In the genomic region with DNA sequence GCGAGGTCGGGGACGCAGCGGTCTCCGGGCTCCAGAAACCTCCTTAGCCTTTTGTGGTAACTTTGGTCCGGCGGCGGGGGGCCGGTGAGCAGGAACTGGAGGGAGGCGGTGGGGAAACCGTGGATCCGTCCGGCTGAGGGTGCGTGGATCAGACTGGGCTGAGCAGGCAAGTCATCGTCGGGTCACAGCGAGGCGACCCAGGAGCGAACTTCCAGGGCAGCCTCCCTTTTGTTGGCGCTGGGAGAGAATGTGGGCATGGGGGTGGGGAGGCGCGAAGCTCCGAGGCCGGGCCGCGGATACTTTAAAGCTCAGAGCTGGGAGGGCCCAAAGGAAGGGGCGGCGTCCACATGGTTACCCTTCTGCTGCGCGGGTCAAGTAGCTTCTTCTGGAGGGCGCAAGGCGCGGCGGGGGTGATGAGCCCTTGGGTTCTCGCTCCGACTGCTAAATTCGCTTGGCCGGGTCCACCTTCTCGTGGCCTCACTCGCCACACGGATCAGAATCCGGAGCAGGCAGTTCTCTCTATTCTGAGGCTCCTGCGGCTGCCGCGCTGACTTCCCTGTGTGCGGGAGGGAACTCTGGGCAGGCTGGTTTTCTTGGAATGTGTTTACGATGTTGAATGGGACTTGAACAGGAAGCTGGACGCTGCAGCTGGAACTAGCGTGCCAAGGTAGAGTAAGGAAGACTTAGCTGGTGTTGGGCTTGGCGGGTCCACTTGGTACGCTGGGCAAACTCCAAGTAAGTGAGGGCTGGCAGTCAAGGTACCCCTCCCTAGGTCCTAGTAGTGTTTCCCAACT, we compare ENCODE assay signal across 1 cellular context.
TF ChIP-seq lines count a peak whose summit lies in the region.

No MANE protein-coding gene starts in this region.

TF ChIP-seq in H1, 55 proteins besides CTCF, POLR2A, EP300 and RAD21:
- TF ChIP-seq RBBP5 (IDR thresholded peaks at IDR 0.05; ENCODE audit: borderline replicate concordance, low read depth, low read length) (peak; percentile 44; the same call in 1 of the 2 replicates), CREB1 (IDR thresholded peaks at IDR 0.05) (peak; percentile 63; the same call in 1 of the 2 replicates), YY1 (IDR thresholded peaks at IDR 0.05; ENCODE audit: low read depth, low read length) (no peak), SIN3A (conservative IDR thresholded peaks at IDR 0.05 in 1 of 2, IDR thresholded peaks at IDR 0.05 in 1 of 2; ENCODE audit: low read depth in 1 of 2, low read length in 2 of 2) (0 out of 4 replicates have a peak, but pooled peaks have one; percentile 49 to 65), SAP30 (IDR thresholded peaks at IDR 0.05; ENCODE audit: insufficient read depth, insufficient replicate concordance, low read length) (peak; percentile 94), POLR2AphosphoS5 (IDR thresholded peaks at IDR 0.05; ENCODE audit: low read depth, low read length) (peak; percentile 91), PHF8 (conservative IDR thresholded peaks at IDR 0.05; ENCODE audit: low read depth, low read length) (peak; percentile 41; the same call in 1 of the 2 replicates), TBP (IDR thresholded peaks at IDR 0.05; ENCODE audit: low read depth, low read length) (0 out of 2 replicates have a peak, but pooled peaks have one; percentile 43), TAF1 (IDR thresholded peaks at IDR 0.05; ENCODE audit: low read depth, low read length) (peak; percentile 91), ASH2L (IDR thresholded peaks at IDR 0.05; ENCODE audit: low read length) (peak; percentile 15), TAF7 (optimal IDR thresholded peaks at IDR 0.05; ENCODE audit: borderline replicate concordance, low read depth, low read length) (no peak), KDM4A (IDR thresholded peaks at IDR 0.05; ENCODE audit: low read depth, low read length, severe bottlenecking) (peak; percentile 63), CHD1 (IDR thresholded peaks at IDR 0.05; ENCODE audit: low read depth, low read length) (peak; percentile 43), BRCA1 (IDR thresholded peaks at IDR 0.05; ENCODE audit: low read depth, low read length) (no peak), TEAD4 (IDR thresholded peaks at IDR 0.05; ENCODE audit: low read depth, low read length) (peak; percentile 28; the same call in 1 of the 2 replicates), TCF12 (IDR thresholded peaks at IDR 0.05; ENCODE audit: low read depth, low read length) (no peak)
- TF ChIP-seq, protein P1, sequence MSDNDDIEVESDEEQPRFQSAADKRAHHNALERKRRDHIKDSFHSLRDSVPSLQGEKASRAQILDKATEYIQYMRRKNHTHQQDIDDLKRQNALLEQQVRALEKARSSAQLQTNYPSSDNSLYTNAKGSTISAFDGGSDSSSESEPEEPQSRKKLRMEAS (IDR thresholded peaks at IDR 0.05): peak; percentile 79
- TF ChIP-seq, protein P2, sequence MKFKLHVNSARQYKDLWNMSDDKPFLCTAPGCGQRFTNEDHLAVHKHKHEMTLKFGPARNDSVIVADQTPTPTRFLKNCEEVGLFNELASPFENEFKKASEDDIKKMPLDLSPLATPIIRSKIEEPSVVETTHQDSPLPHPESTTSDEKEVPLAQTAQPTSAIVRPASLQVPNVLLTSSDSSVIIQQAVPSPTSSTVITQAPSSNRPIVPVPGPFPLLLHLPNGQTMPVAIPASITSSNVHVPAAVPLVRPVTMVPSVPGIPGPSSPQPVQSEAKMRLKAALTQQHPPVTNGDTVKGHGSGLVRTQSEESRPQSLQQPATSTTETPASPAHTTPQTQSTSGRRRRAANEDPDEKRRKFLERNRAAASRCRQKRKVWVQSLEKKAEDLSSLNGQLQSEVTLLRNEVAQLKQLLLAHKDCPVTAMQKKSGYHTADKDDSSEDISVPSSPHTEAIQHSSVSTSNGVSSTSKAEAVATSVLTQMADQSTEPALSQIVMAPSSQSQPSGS (IDR thresholded peaks at IDR 0.05; ENCODE audit: low read length): 0 out of 2 replicates have a peak, but pooled peaks have one; percentile 3
- TF ChIP-seq, protein P3, sequence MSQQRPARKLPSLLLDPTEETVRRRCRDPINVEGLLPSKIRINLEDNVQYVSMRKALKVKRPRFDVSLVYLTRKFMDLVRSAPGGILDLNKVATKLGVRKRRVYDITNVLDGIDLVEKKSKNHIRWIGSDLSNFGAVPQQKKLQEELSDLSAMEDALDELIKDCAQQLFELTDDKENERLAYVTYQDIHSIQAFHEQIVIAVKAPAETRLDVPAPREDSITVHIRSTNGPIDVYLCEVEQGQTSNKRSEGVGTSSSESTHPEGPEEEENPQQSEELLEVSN (IDR thresholded peaks at IDR 0.05): no peak
